ENCODE assay signal across 8 cellular contexts in genomic region chr14:89773644-89774316, GRCh38.
A peak's percentile ranks its signal among the peaks of the same experiment; 100 is the strongest.
DNase-seq lines count a peak whose midpoint lies in the region; ATAC-seq and TF ChIP-seq lines count a peak whose summit lies in the region.

No MANE protein-coding gene starts in this region.

- H3K4me2 ChIP-seq in BLaER1 treated with 17β-estradiol and CSF1 and Interleukin-3, amounts not matched to agents 10 nM and 100 nM: peak overlapping the region; percentile 64 to 87 (median 82)

- H3K27ac ChIP-seq in BLaER1 treated with 17β-estradiol and CSF1 and Interleukin-3, amounts not matched to agents 10 nM and 100 nM: peak overlapping the region in 9 of 11 experiments; percentile 50 to 88 (median 79); a peak in 19 of 22 replicates
- peak overlapping the region in 1 of 4 donors; percentile 57 for H3K27ac ChIP-seq in Peyer's patch

- H3K4me1 ChIP-seq in BLaER1 treated with 17β-estradiol and CSF1 and Interleukin-3, amounts not matched to agents 10 nM and 100 nM: peaks cover 23 to 56% (median 53%) of the 10 kb centered on the region in 10 experiments
- peaks cover 0 to 15% (median 0%) of the 10 kb centered on the region in 4 donors for H3K4me1 ChIP-seq in Peyer's patch

- no peaks in the 10 kb centered on the region for H4K20me1 ChIP-seq in BLaER1 treated with 17β-estradiol and CSF1 and Interleukin-3, amounts not matched to agents 10 nM and 100 nM

- H3K9me3 ChIP-seq in BLaER1 treated with 17β-estradiol and CSF1 and Interleukin-3, amounts not matched to agents 10 nM and 100 nM (replicated peaks in 1 of 11): no peaks in the 10 kb centered on the region
- no peaks in the 10 kb centered on the region for H3K9me3 ChIP-seq in Peyer's patch

- peak in 2 of 6 experiments; percentile 1 to 8 for TF ChIP-seq CTCF in Peyer's patch (IDR thresholded peaks at IDR 0.05)

- H3K27me3 ChIP-seq in BLaER1 treated with 17β-estradiol and CSF1 and Interleukin-3, amounts not matched to agents 10 nM and 100 nM: no peaks in the 10 kb centered on the region
- no peaks in the 10 kb centered on the region for H3K27me3 ChIP-seq in Peyer's patch

- ATAC-seq in GM19324 (IDR thresholded peaks at IDR 0.05; ENCODE audit: low FRiP score, unreplicated experiment) (peak; percentile 73), HG03354 (IDR thresholded peaks at IDR 0.05; ENCODE audit: poor library complexity, severe bottlenecking, unreplicated experiment) (peak; percentile 91)

- H3K4me3 ChIP-seq in BLaER1 treated with 17β-estradiol and CSF1 and Interleukin-3, amounts not matched to agents 10 nM and 100 nM: peak overlapping the region in 5 of 10 experiments; percentile 1 to 50 (median 13); a peak in 4 of 20 replicates
- peak overlapping the region in 1 of 4 donors; percentile 30 for H3K4me3 ChIP-seq in Peyer's patch

- peak overlapping the region in 9 of 11 experiments; percentile 25 to 77 (median 62); a peak in 16 of 22 replicates for H3K9ac ChIP-seq in BLaER1 treated with 17β-estradiol and CSF1 and Interleukin-3, amounts not matched to agents 10 nM and 100 nM

- DNase-seq in Peyer's patch: peak; percentile 60 to 86 (median 84)
- DNase-seq in activated effector memory CD4-positive, alpha-beta T cell treated with Interleukin-2 at 50 U/mL for 16 hours: peak; percentile 38
- peak; percentile 44 for DNase-seq in kidney tubule cell (ENCODE audit: low spot score)
- DNase-seq in stimulated activated CD8-positive, alpha-beta memory T cell treated with anti-CD3 and anti-CD28 coated beads, Interleukin-4, amount 100 ng/mL, for 48 hours: peak; percentile 71
- no peak for DNase-seq in cerebellar cortex (ENCODE audit: low spot score)

- no peak for TF ChIP-seq POLR2A in Peyer's patch (IDR thresholded peaks at IDR 0.05)

- no peaks in the 10 kb centered on the region for H3K36me3 ChIP-seq in BLaER1 treated with 17β-estradiol and CSF1 and Interleukin-3, amounts not matched to agents 10 nM and 100 nM
- H3K36me3 ChIP-seq in Peyer's patch: no peaks in the 10 kb centered on the region
